Comparison of ENCODE assay signal across 25 cellular contexts in the genomic region with DNA sequence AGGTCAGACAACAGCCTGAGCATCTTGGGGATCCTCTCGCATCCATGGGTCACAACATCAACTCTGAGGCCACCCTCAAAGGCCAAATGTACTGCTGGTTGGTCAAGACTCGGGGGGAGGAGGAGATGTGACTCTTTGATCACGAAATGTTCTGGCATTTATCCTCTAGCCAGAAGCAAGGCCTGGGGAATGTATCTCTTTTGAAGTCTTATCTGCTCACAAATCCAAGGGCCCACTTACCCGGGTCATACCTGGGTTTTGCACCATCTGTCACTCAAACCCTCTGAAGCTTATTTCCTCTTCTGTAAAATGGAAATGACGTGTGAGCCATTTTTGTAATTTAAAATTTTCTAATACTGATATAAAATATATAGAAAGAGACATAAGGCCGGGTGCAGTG. TPM values are rescaled to one million over a fixed set of nuclear protein-coding genes. Genes with fewer than 3 reads are reported as not detected.
"Had no signal": no experiment of that assay in that cellular context is flagged by ENCODE, and none has a peak within 500 bp of the region (broad histone marks: within the 10 kb centered on the region; RNA-seq: fewer than 3 reads in every experiment).

No MANE protein-coding gene starts in this region.

- DNase-seq: effector CD4-positive, alpha-beta T cell; foreskin melanocyte; head of caudate nucleus; kidney glomerular epithelial cell; natural killer cell; nucleus accumbens; sigmoid colon; stimulated activated CD4-positive, alpha-beta T cell treated with anti-CD3 and anti-CD28 coated beads, Interleukin-12 subunit alpha, Interleukin-12 subunit beta, amount 100 ng/mL, for 4 hours; stimulated activated naive CD4-positive, alpha-beta T cell treated with Interleukin-2 at 50 U/mL for 16 hours; thyroid gland; uterus had no signal

- H3K36me3 ChIP-seq: neural progenitor cell, ovary, right atrium auricular region, sigmoid colon, suprapubic skin, thyroid gland, uterus had no signal

- H3K27me3 Mint-ChIP-seq: type B pancreatic cell had no signal

- H3K4me3 ChIP-seq: coronary artery, hepatocyte, neural progenitor cell, ovary, right atrium auricular region, sigmoid colon, skin epidermis, suprapubic skin, thyroid gland, uterus had no signal

- H3K9me3 ChIP-seq: ovary, right atrium auricular region, sigmoid colon, suprapubic skin, thyroid gland, uterus had no signal

- H3K27me3 ChIP-seq: hepatocyte, neural progenitor cell, ovary, right atrium auricular region, sigmoid colon, suprapubic skin, thyroid gland, uterus had no signal

- H3K36me3 Mint-ChIP-seq: natural killer cell, neural progenitor cell, type B pancreatic cell had no signal

- H3K27ac Mint-ChIP-seq: natural killer cell, neural progenitor cell, type B pancreatic cell had no signal

- H3K9me3 Mint-ChIP-seq: natural killer cell, neural progenitor cell, type B pancreatic cell had no signal

- H3K4me1 ChIP-seq: neural progenitor cell, suprapubic skin, uterus had no signal

- H3K4me3 Mint-ChIP-seq: natural killer cell, neural progenitor cell had no signal

- H3K27ac ChIP-seq: coronary artery, hepatocyte, neural progenitor cell, ovary, right atrium auricular region, sigmoid colon, skin epidermis, suprapubic skin, thyroid gland, uterus had no signal

- ATAC-seq: left lobe of liver, natural killer cell had no signal

RNA-seq across cellular contexts. Expression of a gene that starts 13.2 kb away (rescaled TPM):
- total RNA-seq: dermis microvascular lymphatic vessel endothelial cell, left lobe of liver, lower leg skin, mucosa of gallbladder, natural killer cell, ovary, posterior vena cava, right atrium auricular region, suprapubic skin, uterus had no signal

RNA-seq across cellular contexts. Expression of a gene that starts 56.1 kb away (rescaled TPM):
- total RNA-seq: dermis microvascular lymphatic vessel endothelial cell, left lobe of liver, mucosa of gallbladder, myocyte, right atrium auricular region, suprapubic skin had no signal
